16 cellular contexts compared by ENCODE assay signal in genomic region chr5:81045389-81045807, GRCh38.
"Had no signal": no experiment of that assay in that cellular context is flagged by ENCODE, and none has a peak within 500 bp of the region (broad histone marks: within the 10 kb centered on the region; RNA-seq: fewer than 3 reads in every experiment).

No MANE protein-coding gene starts in this region.

- H3K36me3 Mint-ChIP-seq: brain had no signal

- H3K4me1 ChIP-seq: adrenal gland, right atrium auricular region, SJSA1, transverse colon had no signal

- H3K27me3 ChIP-seq: adrenal gland, hepatocyte, right atrium auricular region, SJSA1, transverse colon had no signal

- H3K4me1 Mint-ChIP-seq: activated CD4-positive, alpha-beta memory T cell treated with anti-CD3 and anti-CD28 coated beads, Interleukin-2, amount 10 ng/mL, durations not matched to agents 7 days and 5 days; brain had no signal

- H3K9me3 ChIP-seq: adrenal gland, neutrophil, right atrium auricular region, SJSA1, transverse colon had no signal

- ATAC-seq: activated CD4-positive, alpha-beta T cell treated with anti-CD3 and anti-CD28 coated beads for 36 hours; left colon; naive thymus-derived CD4-positive, alpha-beta T cell had no signal

- H3K27me3 Mint-ChIP-seq: activated CD4-positive, alpha-beta memory T cell treated with anti-CD3 and anti-CD28 coated beads, Interleukin-2, amount 10 ng/mL, durations not matched to agents 7 days and 5 days; activated CD4-positive, alpha-beta T cell treated with anti-CD3 and anti-CD28 coated beads for 36 hours; naive thymus-derived CD4-positive, alpha-beta T cell had no signal

- H3K36me3 ChIP-seq: adrenal gland, neutrophil, right atrium auricular region, SJSA1, transverse colon had no signal

- H3K4me3 Mint-ChIP-seq: activated CD4-positive, alpha-beta memory T cell treated with anti-CD3 and anti-CD28 coated beads, Interleukin-2, amount 10 ng/mL, durations not matched to agents 7 days and 5 days; activated CD4-positive, alpha-beta T cell treated with anti-CD3 and anti-CD28 coated beads for 36 hours; brain; naive thymus-derived CD4-positive, alpha-beta T cell had no signal

- H3K4me3 ChIP-seq: adrenal gland, hepatocyte, right atrium auricular region, SJSA1, transverse colon had no signal

- DNase-seq: activated CD4-positive, alpha-beta memory T cell treated with anti-CD3 and anti-CD28 coated beads, Interleukin-2, amount 10 ng/mL, durations not matched to agents 7 days and 5 days; activated CD4-positive, alpha-beta T cell treated with anti-CD3 and anti-CD28 coated beads for 36 hours; activated naive CD4-positive, alpha-beta T cell treated with Interleukin-2 at 50 U/mL for 16 hours; adrenal gland; cerebellar nuclear complex; left colon; naive thymus-derived CD4-positive, alpha-beta T cell; small intestine; T-helper 9 cell; transverse colon had no signal

- FAIRE-seq: small intestine had no signal

- H3K4me2 ChIP-seq: hepatocyte had no signal

- H3K79me2 ChIP-seq: hepatocyte had no signal

- H3K9me3 Mint-ChIP-seq: activated CD4-positive, alpha-beta memory T cell treated with anti-CD3 and anti-CD28 coated beads, Interleukin-2, amount 10 ng/mL, durations not matched to agents 7 days and 5 days; brain; naive thymus-derived CD4-positive, alpha-beta T cell had no signal

- H3K27ac ChIP-seq: adrenal gland, hepatocyte, neutrophil, right atrium auricular region, SJSA1, transverse colon, VCaP had no signal

- H3K27ac Mint-ChIP-seq: activated CD4-positive, alpha-beta memory T cell treated with anti-CD3 and anti-CD28 coated beads, Interleukin-2, amount 10 ng/mL, durations not matched to agents 7 days and 5 days; activated CD4-positive, alpha-beta T cell treated with anti-CD3 and anti-CD28 coated beads for 36 hours; brain had no signal

- H2AFZ ChIP-seq: hepatocyte had no signal
